ENCODE assay signal across 18 cellular contexts in genomic region chr10:131676448-131676847, GRCh38.
"Had no signal": no experiment of that assay in that cellular context is flagged by ENCODE, and none has a peak within 500 bp of the region (broad histone marks: within the 10 kb centered on the region; RNA-seq: fewer than 3 reads in every experiment).

No MANE protein-coding gene starts in this region.

- ATAC-seq: activated T-cell treated with anti-CD3 and anti-CD28 coated beads, Interleukin-2, amount 50 U/mL, for 72 hours; esophagus mucosa; gastroesophageal sphincter; heart right ventricle; left cardiac atrium; naive thymus-derived CD4-positive, alpha-beta T cell; stimulated activated naive B cell treated with anti-CD40 and anti-IgM and Interleukin-4, amounts not matched to agents 10 μg/mL and 1 μg/mL and 100 μg/mL, for 72 hours had no signal

- H3K36me3 ChIP-seq: brain microvascular endothelial cell, colonic mucosa, gastroesophageal sphincter, heart right ventricle, thoracic aorta, upper lobe of left lung had no signal

- H3K27ac ChIP-seq: brain microvascular endothelial cell, colonic mucosa, gastroesophageal sphincter, heart right ventricle, thoracic aorta, upper lobe of left lung had no signal

- H3K4me1 Mint-ChIP-seq: central memory CD8-positive, alpha-beta T cell had no signal

- H3K36me3 Mint-ChIP-seq: naive thymus-derived CD4-positive, alpha-beta T cell had no signal

- H3K27ac Mint-ChIP-seq: activated T-cell treated with anti-CD3 and anti-CD28 coated beads, Interleukin-2, amount 50 U/mL, for 72 hours; naive thymus-derived CD4-positive, alpha-beta T cell had no signal

- H3K9me3 ChIP-seq: colonic mucosa, thoracic aorta had no signal

- H3K4me3 Mint-ChIP-seq: activated T-cell treated with anti-CD3 and anti-CD28 coated beads, Interleukin-2, amount 50 U/mL, for 72 hours; central memory CD8-positive, alpha-beta T cell; stimulated activated naive B cell treated with anti-CD40 and anti-IgM and Interleukin-4, amounts not matched to agents 10 μg/mL and 1 μg/mL and 100 μg/mL, for 72 hours had no signal

- H3K27me3 Mint-ChIP-seq: central memory CD8-positive, alpha-beta T cell had no signal

- H3K27me3 ChIP-seq: brain microvascular endothelial cell, colonic mucosa, upper lobe of left lung had no signal

- H3K4me3 ChIP-seq: colonic mucosa, gastroesophageal sphincter, heart right ventricle, thoracic aorta, upper lobe of left lung had no signal

- DNase-seq: activated CD4-positive, alpha-beta T cell treated with anti-CD3 and anti-CD28 coated beads, Interleukin-2, amount 50 U/mL, for 1 hour; activated CD4-positive, CD25-positive, alpha-beta regulatory T cell treated with anti-CD3 and anti-CD28 coated beads, Interleukin-2, amount 50 U/mL, for 72 hours; activated CD8-positive, alpha-beta memory T cell treated with anti-CD3 and anti-CD28 coated beads, Interleukin-2, amount 50 U/mL, for 4 hours; activated effector memory CD4-positive, alpha-beta T cell treated with anti-CD3 and anti-CD28 coated beads, Interleukin-2, amount 50 U/mL, for 16 hours; activated naive CD4-positive, alpha-beta T cell treated with anti-CD3 and anti-CD28 coated beads, Interleukin-2, amount 50 U/mL, for 16 hours; activated T-cell treated with anti-CD3 and anti-CD28 coated beads, Interleukin-2, amount 50 U/mL, for 72 hours; brain microvascular endothelial cell; colonic mucosa; heart right ventricle; left cardiac atrium; mesenchymal stem cell; naive thymus-derived CD4-positive, alpha-beta T cell; stimulated activated naive B cell treated with anti-CD40 and anti-IgM and Interleukin-4, amounts not matched to agents 10 μg/mL and 1 μg/mL and 100 μg/mL, for 72 hours; upper lobe of left lung had no signal

- H3K4me1 ChIP-seq: colonic mucosa, gastroesophageal sphincter, heart right ventricle, upper lobe of left lung had no signal
